ENCODE assay signal across 22 cellular contexts in genomic region chr2:189076131-189076530, GRCh38.
DNase-seq lines count a peak whose midpoint lies in the region; ATAC-seq, FAIRE-seq and TF ChIP-seq lines count a peak whose summit lies in the region.
"Had no signal": no experiment of that assay in that cellular context is flagged by ENCODE, and none has a peak within 500 bp of the region (broad histone marks: within the 10 kb centered on the region; RNA-seq: fewer than 3 reads in every experiment).

No MANE protein-coding gene starts in this region.

- POLR2A ChIA-PET in CD8-positive, alpha-beta memory T cell (lab: Charles Lee) = no interaction called here

- no peak overlapping the region for H3K4me3 ChIP-seq in tibial artery
- H3K4me3 ChIP-seq in CD8-positive, alpha-beta memory T cell (ENCODE audit: low read length) = no peak overlapping the region
- H3K4me3 ChIP-seq: MG63, SK-N-MC had no signal

- H3K4me1 Mint-ChIP-seq in nephron = peaks cover under 1% of the 10 kb centered on the region
- H3K4me1 Mint-ChIP-seq in CD8-positive, alpha-beta memory T cell = no peaks in the 10 kb centered on the region

- TF ChIP-seq CTCF in nephron (IDR thresholded peaks at IDR 0.05; ENCODE audit: unreplicated experiment in 3 of 3) (no peak), tibial artery (IDR thresholded peaks at IDR 0.05) (no peak)

- peak overlapping the region; percentile 18 to 46 for H3K27ac ChIP-seq in tibial artery
- no peak overlapping the region for H3K27ac ChIP-seq in CD8-positive, alpha-beta memory T cell (ENCODE audit: low read depth, low read length)

- peaks cover 37 to 56% (median 53%) of the 10 kb centered on the region in 3 donors for H3K36me3 ChIP-seq in tibial artery
- no peaks in the 10 kb centered on the region for H3K36me3 ChIP-seq in CD8-positive, alpha-beta memory T cell (ENCODE audit: insufficient read depth, low read length)
- H3K36me3 ChIP-seq: BE2C had no signal

- in situ Hi-C loops in SK-MEL-5 (cut with HindIII; ENCODE audit: low pct_unique_long_range_greater_than_20kb, low sequenced_read_pairs) = no loop called here

- FAIRE-seq in urothelium cell line (lab: Jason Lieb, UNC) = no peak
- FAIRE-seq: H1 had no signal

- no peak overlapping the region for H3K4me3 Mint-ChIP-seq in nephron
- H3K4me3 Mint-ChIP-seq in CD8-positive, alpha-beta memory T cell = no peak overlapping the region

- no peaks in the 10 kb centered on the region for H3K9me3 ChIP-seq in tibial artery
- no peaks in the 10 kb centered on the region for H3K9me3 ChIP-seq in CD8-positive, alpha-beta memory T cell (ENCODE audit: low read length)
- H3K9me3 ChIP-seq: BE2C, MG63 had no signal

- no peaks in the 10 kb centered on the region for H3K27me3 ChIP-seq in tibial artery
- H3K27me3 ChIP-seq in CD8-positive, alpha-beta memory T cell (ENCODE audit: insufficient read depth, low read length, poor library complexity, severe bottlenecking) = no peaks in the 10 kb centered on the region
- H3K27me3 ChIP-seq: BE2C, MG63 had no signal

- peak overlapping the region; percentile 9 to 74 (median 44) for H3K27ac Mint-ChIP-seq in nephron
- H3K27ac Mint-ChIP-seq in CD8-positive, alpha-beta memory T cell = no peak overlapping the region

- no peaks in the 10 kb centered on the region for H3K27me3 Mint-ChIP-seq in nephron (ENCODE audit: low read depth)
- no peaks in the 10 kb centered on the region for H3K27me3 Mint-ChIP-seq in CD8-positive, alpha-beta memory T cell

- intact Hi-C loops in tibial artery (cut with DNase I; ENCODE audit: low total_unique reads) = no loop called here

- no peaks in the 10 kb centered on the region for H3K9me3 Mint-ChIP-seq in nephron
- no peaks in the 10 kb centered on the region for H3K9me3 Mint-ChIP-seq in CD8-positive, alpha-beta memory T cell

- ATAC-seq in GM18861 (IDR thresholded peaks at IDR 0.05; ENCODE audit: unreplicated experiment) = no peak

- peaks cover 36% of the 10 kb centered on the region for H3K36me3 Mint-ChIP-seq in nephron (ENCODE audit: low read depth)
- H3K36me3 Mint-ChIP-seq in CD8-positive, alpha-beta memory T cell = no peaks in the 10 kb centered on the region

- peaks cover 0 to 28% (median 0%) of the 10 kb centered on the region in 4 donors for H3K4me1 ChIP-seq in tibial artery
- H3K4me1 ChIP-seq in CD8-positive, alpha-beta memory T cell (ENCODE audit: insufficient read depth, low read length) = no peaks in the 10 kb centered on the region
- H3K4me1 ChIP-seq: BE2C had no signal

- DNase-seq in SK-MEL-5 (ENCODE audit: low read depth, low spot score) (peak; percentile 21), foreskin melanocyte (peak; percentile 59), tibial artery (no peak), urothelium cell line (ENCODE audit: low spot score) (no peak), GM19238 (ENCODE audit: insufficient read length, low spot score) (no peak)
- DNase-seq in CD8-positive, alpha-beta memory T cell = no peak
- DNase-seq: BE2C, COR-L47, DMS79, Karpas-422, NCI-H1048, NCI-H1417 treated with DMSO at 0.1 percent for 48 hours, NCI-H187, NCI-H446, NCI-H526, OCI-M1, Right ventricle myocardium superior had no signal

- CTCF ChIA-PET in CD8-positive, alpha-beta memory T cell (lab: Charles Lee) = no interaction called here

Comparison
In these comparisons a context has a peak if more than half of its experiments do, and no peak if none do; other contexts are left out.
1. DNase-seq: peak in SK-MEL-5 (single experiment) and foreskin melanocyte (single experiment); none in tibial artery (0 of 2), urothelium cell line (single experiment), CD8-positive, alpha-beta memory T cell (0 of 5) and GM19238 (single experiment).
2. H3K27ac Mint-ChIP-seq: peak in nephron (3 of 3); none in CD8-positive, alpha-beta memory T cell (0 of 8).